Comparison of ENCODE assay signal across 13 cellular contexts in the genomic region with DNA sequence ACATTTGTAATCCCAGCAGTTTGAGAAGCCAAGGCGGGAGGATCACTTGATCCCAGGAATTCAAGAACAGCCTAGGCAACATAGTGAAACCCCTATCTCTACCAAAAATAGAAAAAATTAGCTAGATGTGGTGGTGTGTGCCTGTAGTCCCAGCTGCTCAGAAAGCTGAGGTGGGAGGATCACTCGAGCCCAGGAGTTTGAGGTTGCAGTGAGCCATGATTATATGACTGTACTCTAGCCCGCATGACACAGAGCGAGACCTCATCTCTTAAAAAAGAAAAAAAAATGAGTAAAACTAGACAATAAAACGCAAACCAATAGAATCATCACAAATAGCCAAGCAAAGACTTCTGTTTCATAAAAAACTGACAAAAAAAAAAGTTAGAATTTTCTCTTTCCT. TPM values are rescaled to one million over a fixed set of nuclear protein-coding genes. Genes with fewer than 3 reads are reported as not detected.
DNase-seq lines count a peak whose midpoint lies in the region; ATAC-seq and TF ChIP-seq lines count a peak whose summit lies in the region.
"Had no signal": no experiment of that assay in that cellular context is flagged by ENCODE, and none has a peak within 500 bp of the region (broad histone marks: within the 10 kb centered on the region; RNA-seq: fewer than 3 reads in every experiment).

No MANE protein-coding gene starts in this region.

- intact Hi-C loops in activated T-helper 2 cell treated with anti-CD3 and anti-CD28 coated beads, Interferon-gamma antibody, Interleukin-2, Interleukin-4, amounts not matched to agents 10 μg/mL and 5 μg/mL and 100 μg/mL, durations not matched to agents 14 hours and 24 hours and 36 hours (cut with micrococcal nuclease): loop anchor here (1.0 to 5.0 kb wide), 4 partner anchors 21 to 396 kb away; a partner anchor contains a TSS
- intact Hi-C loops in Right ventricle myocardium superior (cut with DNase I): no loop called here
- intact Hi-C loops in dorsolateral prefrontal cortex (cut with DNase I): no loop called here

- no peaks in the 10 kb centered on the region; the same call in 1 of the 2 replicates for H3K36me3 ChIP-seq in GM06990 (ENCODE audit: control insufficient read depth, insufficient read depth, low read length)

- H3K4me3 ChIP-seq in GM06990 (replicated peaks; ENCODE audit: low read depth, low read length) (no peak overlapping the region), dorsolateral prefrontal cortex (no peak overlapping the region)
- H3K4me3 ChIP-seq: left lung, smooth muscle cell had no signal

- peaks cover 73% of the 10 kb centered on the region for H3K36me3 Mint-ChIP-seq in activated T-helper 2 cell treated with anti-CD3 and anti-CD28 coated beads, Interferon-gamma antibody, Interleukin-2, Interleukin-4, amounts not matched to agents 10 μg/mL and 5 μg/mL and 100 μg/mL, durations not matched to agents 14 hours and 24 hours and 36 hours (ENCODE audit: low read depth)

- H3K27ac ChIP-seq in dorsolateral prefrontal cortex: no peak overlapping the region
- H3K27ac ChIP-seq: left lung had no signal

- TF ChIP-seq CTCF in GM06990 (IDR thresholded peaks at IDR 0.05; ENCODE audit: insufficient read depth, low read length, poor library complexity, severe bottlenecking): no peak
- no peak for TF ChIP-seq CTCF in dorsolateral prefrontal cortex (IDR thresholded peaks at IDR 0.05 in 54 of 56, conservative IDR thresholded peaks at IDR 0.05 in 2 of 56; ENCODE audit: low read depth in 1 of 56, partially characterized antibody in 56 of 56)

- H3K4me3 Mint-ChIP-seq in activated T-helper 2 cell treated with anti-CD3 and anti-CD28 coated beads, Interferon-gamma antibody, Interleukin-2, Interleukin-4, amounts not matched to agents 10 μg/mL and 5 μg/mL and 100 μg/mL, durations not matched to agents 14 hours and 24 hours and 36 hours (ENCODE audit: low read depth): no peak overlapping the region

- peaks cover 40% of the 10 kb centered on the region for H3K4me1 Mint-ChIP-seq in activated T-helper 2 cell treated with anti-CD3 and anti-CD28 coated beads, Interferon-gamma antibody, Interleukin-2, Interleukin-4, amounts not matched to agents 10 μg/mL and 5 μg/mL and 100 μg/mL, durations not matched to agents 14 hours and 24 hours and 36 hours (ENCODE audit: low read depth)

- H3K27ac Mint-ChIP-seq in activated T-helper 2 cell treated with anti-CD3 and anti-CD28 coated beads, Interferon-gamma antibody, Interleukin-2, Interleukin-4, amounts not matched to agents 10 μg/mL and 5 μg/mL and 100 μg/mL, durations not matched to agents 14 hours and 24 hours and 36 hours: peak overlapping the region; percentile 9

- DNase-seq in GM06990 (ENCODE audit: extremely low read depth, insufficient read length): peak; percentile 55
- peak; percentile 41 for DNase-seq in activated T-helper 2 cell treated with anti-CD3 and anti-CD28 coated beads, Interferon-gamma antibody, Interleukin-2, Interleukin-4, amounts not matched to agents 10 μg/mL and 5 μg/mL and 100 μg/mL, durations not matched to agents 14 hours and 24 hours and 36 hours (ENCODE audit: low spot score)
- no peak for DNase-seq in NCI-H226
- no peak for DNase-seq in Right ventricle myocardium superior
- DNase-seq in dorsolateral prefrontal cortex: no peak
- no peak for DNase-seq in NCI-H2171 treated with DMSO at 0.1 percent for 48 hours (lab: John Stamatoyannopoulos, UW)
- DNase-seq: activated effector memory CD4-positive, alpha-beta T cell treated with anti-CD3 and anti-CD28 coated beads, Interleukin-2, amount 50 U/mL, for 16 hours; left lung; MM.1S had no signal

- ATAC-seq in GM19395 (IDR thresholded peaks at IDR 0.05; ENCODE audit: unreplicated experiment) (peak; percentile 90), HG03064 (IDR thresholded peaks at IDR 0.05; ENCODE audit: low read depth, unreplicated experiment) (peak; percentile 73), Right ventricle myocardium superior (ENCODE audit: poor library complexity) (no peak)
- ATAC-seq: left lung had no signal

- H3K27me3 ChIP-seq in GM06990 (replicated peaks; ENCODE audit: control insufficient read depth, insufficient read depth, low read length) (no peaks in the 10 kb centered on the region), dorsolateral prefrontal cortex (no peaks in the 10 kb centered on the region)
- H3K27me3 ChIP-seq: left lung had no signal

- H3K9me3 Mint-ChIP-seq in activated T-helper 2 cell treated with anti-CD3 and anti-CD28 coated beads, Interferon-gamma antibody, Interleukin-2, Interleukin-4, amounts not matched to agents 10 μg/mL and 5 μg/mL and 100 μg/mL, durations not matched to agents 14 hours and 24 hours and 36 hours: no peaks in the 10 kb centered on the region
- H3K9me3 Mint-ChIP-seq: CD4-positive, CD25-positive, alpha-beta regulatory T cell had no signal

- H3K27me3 Mint-ChIP-seq in activated T-helper 2 cell treated with anti-CD3 and anti-CD28 coated beads, Interferon-gamma antibody, Interleukin-2, Interleukin-4, amounts not matched to agents 10 μg/mL and 5 μg/mL and 100 μg/mL, durations not matched to agents 14 hours and 24 hours and 36 hours (ENCODE audit: low read depth): no peaks in the 10 kb centered on the region
- H3K27me3 Mint-ChIP-seq: CD4-positive, CD25-positive, alpha-beta regulatory T cell had no signal

RNA-seq across cellular contexts. Expression of a gene that starts 21.8 kb away (rescaled TPM):
- total RNA-seq in activated T-helper 2 cell treated with anti-CD3 and anti-CD28 coated beads, Interferon-gamma antibody, Interleukin-2, Interleukin-4, amounts not matched to agents 10 μg/mL and 5 μg/mL and 100 μg/mL, durations not matched to agents 14 hours and 24 hours and 36 hours: 99.4 and 106 TPM in 2 replicates
- total RNA-seq in Right ventricle myocardium superior: 99.7 TPM
- total RNA-seq in dorsolateral prefrontal cortex: 10 to 100 TPM; 29.3 to 67.4 (median 44.9) TPM

RNA-seq across cellular contexts. Expression of a gene that starts 53.3 kb away (rescaled TPM):
- 10.0 and 11.4 TPM in 2 replicates for total RNA-seq in activated T-helper 2 cell treated with anti-CD3 and anti-CD28 coated beads, Interferon-gamma antibody, Interleukin-2, Interleukin-4, amounts not matched to agents 10 μg/mL and 5 μg/mL and 100 μg/mL, durations not matched to agents 14 hours and 24 hours and 36 hours
- 0.56 TPM for total RNA-seq in Right ventricle myocardium superior
- 10 to 100 TPM in 118 of 120 experiments, 1 to 10 TPM in 2; 6.7 to 30.4 (median 18.1) TPM for total RNA-seq in dorsolateral prefrontal cortex

Comparison
In these comparisons a context has a peak if more than half of its experiments do, and no peak if none do; other contexts are left out.
1. DNase-seq: peak in GM06990 (single experiment) and activated T-helper 2 cell treated with anti-CD3 and anti-CD28 coated beads, Interferon-gamma antibody, Interleukin-2, Interleukin-4, amounts not matched to agents 10 μg/mL and 5 μg/mL and 100 μg/mL, durations not matched to agents 14 hours and 24 hours and 36 hours (single experiment); none in NCI-H226 (single experiment), Right ventricle myocardium superior (single experiment), dorsolateral prefrontal cortex (0 of 10) and NCI-H2171 treated with DMSO at 0.1 percent for 48 hours (single experiment).